In genomic region chr20:60630609-60631008, GRCh38 we compare ENCODE assay signal across 23 cellular contexts.
DNase-seq lines count a peak whose midpoint lies in the region; ATAC-seq, FAIRE-seq and TF ChIP-seq lines count a peak whose summit lies in the region.
"Had no signal": no experiment of that assay in that cellular context is flagged by ENCODE, and none has a peak within 500 bp of the region (broad histone marks: within the 10 kb centered on the region; RNA-seq: fewer than 3 reads in every experiment).

No MANE protein-coding gene starts in this region.

- no peak for TF ChIP-seq CTCF in K562 (IDR thresholded peaks at IDR 0.05 in 2 of 3, conservative IDR thresholded peaks at IDR 0.05 in 1 of 3; ENCODE audit: insufficient read depth in 2 of 3, low read depth in 1 of 3, low read length in 3 of 3)

- no peaks in the 10 kb centered on the region for H3K36me3 Mint-ChIP-seq in activated naive CD8-positive, alpha-beta T cell treated with anti-CD3 and anti-CD28 coated beads, Interleukin-2, amount 50 U/mL, for 24 hours (ENCODE audit: low read depth)
- H3K36me3 Mint-ChIP-seq: mesothelial cell of epicardium had no signal

- POLR2A ChIA-PET in K562 (lab: Yijun Ruan, JAX), result no interaction called here

- H3K27ac ChIP-seq in K562 (ENCODE audit: extremely low read depth, low read depth, low read length), result no peak overlapping the region
- H3K27ac ChIP-seq: Peyer's patch, upper lobe of left lung had no signal

- no peaks in the 10 kb centered on the region for H3K9me1 ChIP-seq in K562 (ENCODE audit: control insufficient read depth, insufficient read depth, low read length)

- no peaks in the 10 kb centered on the region for H3K9me3 Mint-ChIP-seq in activated naive CD8-positive, alpha-beta T cell treated with anti-CD3 and anti-CD28 coated beads, Interleukin-2, amount 50 U/mL, for 24 hours
- H3K9me3 Mint-ChIP-seq: mesothelial cell of epicardium had no signal

- ATAC-seq in K562, result no peak
- no peak for ATAC-seq in activated naive CD8-positive, alpha-beta T cell treated with anti-CD3 and anti-CD28 coated beads, Interleukin-2, amount 50 U/mL, for 24 hours
- ATAC-seq: right cardiac atrium; stimulated activated naive CD8-positive, alpha-beta T cell treated with anti-CD3 and anti-CD28 coated beads, Interleukin-15, Interleukin-2, amounts not matched to agents 100 U/mL and 50 U/mL, for 24 hours had no signal

- TF ChIP-seq EP300 in K562 (IDR thresholded peaks at IDR 0.05; ENCODE audit: low read length), result no peak

- CTCF ChIA-PET in K562 (lab: Yijun Ruan, JAX; ENCODE audit: low intra/inter-chr PET ratio), result no interaction called here

- no peak overlapping the region for H2AFZ ChIP-seq in K562 (ENCODE audit: low read depth, low read length)

- no peaks in the 10 kb centered on the region for H4K20me1 ChIP-seq in K562 (replicated peaks; ENCODE audit: control insufficient read depth, insufficient read depth, low read length)

- DNase-seq in Daoy (ENCODE audit: low read depth) (peak; percentile 15), NCI-H1930 (lab: John Stamatoyannopoulos, UW) (peak; percentile 93), NCI-H510A treated with DMSO at 0.1 percent for 48 hours (lab: John Stamatoyannopoulos, UW) (peak; percentile 36), K562 (ENCODE audit: extremely low read depth in 1 of 4, low spot score in 3 of 4) (no peak), mesenteric fat pad (ENCODE audit: low spot score) (no peak), NCI-H345 treated with DMSO at 0.1 percent for 48 hours (lab: John Stamatoyannopoulos, UW; ENCODE audit: unreplicated experiment) (no peak)
- no peak for DNase-seq in activated CD4-positive, alpha-beta T cell treated with anti-CD3 and anti-CD28 coated beads, Interleukin-2, amount 50 U/mL, for 48 hours
- no peak for DNase-seq in activated naive CD8-positive, alpha-beta T cell treated with anti-CD3 and anti-CD28 coated beads, Interleukin-2, amount 50 U/mL, for 24 hours
- DNase-seq: activated CD4-positive, alpha-beta T cell treated with anti-CD3 and anti-CD28 coated beads, Interleukin-2, amount 50 U/mL, for 1 hour; activated naive CD4-positive, alpha-beta T cell treated with anti-CD3 and anti-CD28 coated beads, Interleukin-2, amount 50 U/mL, for 16 hours; activated T-cell treated with anti-CD3 and anti-CD28 coated beads for 4 hours; EL; H7; hypothalamus; NCI-H226; Peyer's patch; right cardiac atrium; stimulated activated naive CD8-positive, alpha-beta T cell treated with anti-CD3 and anti-CD28 coated beads, Interleukin-15, Interleukin-2, amounts not matched to agents 100 U/mL and 50 U/mL, for 24 hours; upper lobe of left lung had no signal

- H3K9me3 ChIP-seq in K562 (replicated peaks; ENCODE audit: control insufficient read depth, insufficient read depth, low read depth, low read length), result no peaks in the 10 kb centered on the region
- H3K9me3 ChIP-seq: Peyer's patch, upper lobe of left lung had no signal

- BruUV-seq in K562 (replicated peaks; lab: Mats Ljungman, UMichigan), result no TSS peak

- H3K4me3 Mint-ChIP-seq in activated naive CD8-positive, alpha-beta T cell treated with anti-CD3 and anti-CD28 coated beads, Interleukin-2, amount 50 U/mL, for 24 hours, result no peak overlapping the region
- H3K4me3 Mint-ChIP-seq: mesothelial cell of epicardium had no signal

- TF ChIP-seq POLR2A in K562 (conservative IDR thresholded peaks at IDR 0.05), result no peak

- H3K4me2 ChIP-seq in K562 (ENCODE audit: insufficient read depth, low read length), result no peak overlapping the region

- no peaks in the 10 kb centered on the region for H3K36me3 ChIP-seq in K562 (ENCODE audit: control insufficient read depth, insufficient read depth, low read length)
- H3K36me3 ChIP-seq: Peyer's patch, upper lobe of left lung had no signal

- H3K4me3 ChIP-seq in K562, result no peak overlapping the region
- H3K4me3 ChIP-seq: Peyer's patch, upper lobe of left lung had no signal

- no peak for TF ChIP-seq RAD21 in K562 (CRISPR knock-in tag; conservative IDR thresholded peaks at IDR 0.05 in 1 of 2, IDR thresholded peaks at IDR 0.05 in 1 of 2)

- no peaks in the 10 kb centered on the region for H3K4me1 ChIP-seq in K562 (replicated peaks in 1 of 2; ENCODE audit: control insufficient read depth in 2 of 2, insufficient read depth in 2 of 2, low read length in 2 of 2)
- H3K4me1 ChIP-seq: Peyer's patch, upper lobe of left lung had no signal

- H3K27me3 ChIP-seq in K562 (ENCODE audit: control insufficient read depth in 2 of 2, insufficient read depth in 2 of 2, low read length in 2 of 2), result no peaks in the 10 kb centered on the region; a peak in 1 of 5 replicates
- H3K27me3 ChIP-seq: Peyer's patch, upper lobe of left lung had no signal

- in situ Hi-C loops in K562 (cut with MboI), result no loop called here

- no peaks in the 10 kb centered on the region for H3K27me3 Mint-ChIP-seq in activated naive CD8-positive, alpha-beta T cell treated with anti-CD3 and anti-CD28 coated beads, Interleukin-2, amount 50 U/mL, for 24 hours

- H3K79me2 ChIP-seq in K562 (ENCODE audit: control insufficient read depth, insufficient read depth, low read length), result no peaks in the 10 kb centered on the region

- H3K27ac Mint-ChIP-seq in activated naive CD8-positive, alpha-beta T cell treated with anti-CD3 and anti-CD28 coated beads, Interleukin-2, amount 50 U/mL, for 24 hours, result no peak overlapping the region
- H3K27ac Mint-ChIP-seq: mesothelial cell of epicardium had no signal

- WGBS in K562 (ENCODE audit: insufficient coverage, low coverage, missing lambda C conversion rate), result 0% methylated on average over 7 of the region's 8 CpGs

- FAIRE-seq in K562 (lab: Jason Lieb, UNC), result no peak
- FAIRE-seq: endometrium, GM19239, TTC549 had no signal

- intact Hi-C loops in K562 (cut with micrococcal nuclease), result no loop called here

- no peaks in the 10 kb centered on the region for H3K4me1 Mint-ChIP-seq in activated naive CD8-positive, alpha-beta T cell treated with anti-CD3 and anti-CD28 coated beads, Interleukin-2, amount 50 U/mL, for 24 hours
- H3K4me1 Mint-ChIP-seq: mesothelial cell of epicardium had no signal

- H3K9ac ChIP-seq in K562 (ENCODE audit: insufficient read depth in 1 of 2, low read depth in 2 of 2, low read length in 2 of 2), result no peak overlapping the region

TF ChIP-seq in K562, 482 proteins besides CTCF, POLR2A, EP300 and RAD21:
- peak; percentile 61 for TF ChIP-seq MEIS2 (IDR thresholded peaks at IDR 0.05; ENCODE audit: partially characterized antibody)
- TF ChIP-seq PKNOX1 (IDR thresholded peaks at IDR 0.05), result peak; percentile 72
- no peak for TF ChIP-seq KDM5B (IDR thresholded peaks at IDR 0.05; ENCODE audit: insufficient replicate concordance, low read depth, low read length)
- no peak for TF ChIP-seq EWSR1 (IDR thresholded peaks at IDR 0.05; ENCODE audit: borderline replicate concordance, low read depth, partially characterized antibody)
- no peak for TF ChIP-seq ZNF518B (CRISPR knock-in tag; IDR thresholded peaks at IDR 0.05)
- no peak for TF ChIP-seq ZNF12 (CRISPR knock-in tag; IDR thresholded peaks at IDR 0.05)
- TF ChIP-seq NFE2 (IDR thresholded peaks at IDR 0.05; ENCODE audit: low read depth), result peak; percentile 14; the same call in 1 of the 2 replicates
TF ChIP-seq in K562: peak in this region for 3.

Comparison
In these comparisons a context has a peak if more than half of its experiments do, and no peak if none do; other contexts are left out.
1. DNase-seq: peak in Daoy (single experiment), NCI-H1930 (2 of 2) and NCI-H510A treated with DMSO at 0.1 percent for 48 hours (single experiment); none in K562 (0 of 4), activated CD4-positive, alpha-beta T cell treated with anti-CD3 and anti-CD28 coated beads, Interleukin-2, amount 50 U/mL, for 48 hours (0 of 2), mesenteric fat pad (single experiment), NCI-H345 treated with DMSO at 0.1 percent for 48 hours (single experiment) and activated naive CD8-positive, alpha-beta T cell treated with anti-CD3 and anti-CD28 coated beads, Interleukin-2, amount 50 U/mL, for 24 hours (single experiment).